In genomic region chr17:81527591-81528383, GRCh38 we compare ENCODE assay signal across 1 cellular context.
TF ChIP-seq lines count a peak whose summit lies in the region.

TSS of gene FSCN2 (plus strand) at chr17:81528377. CDS start at chr17:81528532, 155 bp downstream.

TF ChIP-seq in H1, 55 proteins besides CTCF, POLR2A, EP300 and RAD21:
- TF ChIP-seq KDM5A (IDR thresholded peaks at IDR 0.05; ENCODE audit: low read length) (no peak), USF2 (IDR thresholded peaks at IDR 0.05; ENCODE audit: low read length) (no peak), TAF7 (optimal IDR thresholded peaks at IDR 0.05; ENCODE audit: borderline replicate concordance, low read depth, low read length) (no peak), TCF12 (IDR thresholded peaks at IDR 0.05; ENCODE audit: low read depth, low read length) (no peak), BRCA1 (IDR thresholded peaks at IDR 0.05; ENCODE audit: low read depth, low read length) (no peak), E2F6 (IDR thresholded peaks at IDR 0.05) (no peak), RXRA (IDR thresholded peaks at IDR 0.05; ENCODE audit: insufficient read depth, low read depth, low read length) (no peak), CHD7 (IDR thresholded peaks at IDR 0.05; ENCODE audit: insufficient replicate concordance, low read length) (no peak), CHD1 (IDR thresholded peaks at IDR 0.05; ENCODE audit: low read depth, low read length) (no peak)
